1 cellular context compared by ENCODE assay signal in the genomic region with DNA sequence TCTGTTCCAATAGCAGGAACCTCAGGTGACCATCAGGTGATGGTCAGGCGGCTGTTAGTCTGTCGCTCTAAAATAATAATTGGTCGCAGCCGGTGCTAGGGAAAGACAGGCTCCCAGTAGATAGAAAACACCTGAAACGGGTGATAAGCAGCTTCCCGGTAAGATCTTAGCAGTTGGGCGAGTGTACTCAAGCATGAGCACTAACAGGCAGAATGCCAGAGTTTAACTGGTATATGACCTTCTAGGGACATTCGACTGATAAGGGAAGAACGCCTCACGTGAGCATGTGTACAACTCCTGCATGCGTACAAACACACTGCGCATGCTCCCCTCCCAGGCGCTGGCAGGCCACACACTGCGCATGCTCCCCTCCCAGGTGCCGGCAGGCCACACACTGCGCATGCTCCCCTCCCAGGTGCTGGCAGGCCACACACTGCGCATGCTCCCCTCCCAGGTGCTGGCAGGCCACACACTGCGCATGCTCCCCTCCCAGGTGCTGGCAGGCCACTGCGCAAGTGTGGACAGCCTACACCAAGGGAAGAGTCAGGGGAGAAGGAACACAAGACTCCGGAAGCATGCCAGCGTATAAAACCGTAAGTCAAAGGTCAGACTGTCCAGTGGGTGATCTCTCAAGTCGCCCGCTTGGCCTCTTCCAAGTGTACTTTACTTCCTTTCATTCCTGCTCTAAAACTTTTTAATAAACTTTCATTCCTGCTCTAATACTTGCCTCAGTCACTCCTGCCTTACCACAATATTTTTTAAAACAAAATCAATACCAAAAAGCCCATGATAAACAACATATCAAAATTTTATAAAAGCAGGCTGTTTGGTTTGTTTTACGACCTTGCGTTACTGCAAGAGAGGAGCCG.
TF ChIP-seq lines count a peak whose summit lies in the region.

No MANE protein-coding gene starts in this region.

TF ChIP-seq in HepG2, 621 proteins besides CTCF, POLR2A, EP300 and RAD21 (continued from another document and continues in another):
- TF ChIP-seq, protein P1, sequence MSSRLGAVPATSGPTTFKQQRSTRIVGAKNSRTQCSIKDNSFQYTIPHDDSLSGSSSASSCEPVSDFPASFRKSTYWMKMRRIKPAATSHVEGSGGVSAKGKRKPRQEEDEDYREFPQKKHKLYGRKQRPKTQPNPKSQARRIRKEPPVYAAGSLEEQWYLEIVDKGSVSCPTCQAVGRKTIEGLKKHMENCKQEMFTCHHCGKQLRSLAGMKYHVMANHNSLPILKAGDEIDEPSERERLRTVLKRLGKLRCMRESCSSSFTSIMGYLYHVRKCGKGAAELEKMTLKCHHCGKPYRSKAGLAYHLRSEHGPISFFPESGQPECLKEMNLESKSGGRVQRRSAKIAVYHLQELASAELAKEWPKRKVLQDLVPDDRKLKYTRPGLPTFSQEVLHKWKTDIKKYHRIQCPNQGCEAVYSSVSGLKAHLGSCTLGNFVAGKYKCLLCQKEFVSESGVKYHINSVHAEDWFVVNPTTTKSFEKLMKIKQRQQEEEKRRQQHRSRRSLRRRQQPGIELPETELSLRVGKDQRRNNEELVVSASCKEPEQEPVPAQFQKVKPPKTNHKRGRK (CRISPR knock-in tag; IDR thresholded peaks at IDR 0.05): no peak
- TF ChIP-seq TGIF2 (CRISPR knock-in tag; IDR thresholded peaks at IDR 0.05) (no peak), ZNF577 (CRISPR knock-in tag; IDR thresholded peaks at IDR 0.05; ENCODE audit: borderline replicate concordance, low read depth) (no peak), ZNF703 (CRISPR knock-in tag; IDR thresholded peaks at IDR 0.05; ENCODE audit: borderline replicate concordance) (no peak), CEBPG (CRISPR knock-in tag; IDR thresholded peaks at IDR 0.05) (peak; percentile 12; the same call in 1 of the 2 replicates), RORA (CRISPR knock-in tag; IDR thresholded peaks at IDR 0.05) (no peak), AHR (CRISPR knock-in tag; IDR thresholded peaks at IDR 0.05) (0 out of 2 replicates have a peak, but pooled peaks have one; percentile 65), NR2C2 (CRISPR knock-in tag; IDR thresholded peaks at IDR 0.05; ENCODE audit: borderline replicate concordance) (peak; percentile 92), ZBTB21 (CRISPR knock-in tag; IDR thresholded peaks at IDR 0.05) (no peak), KDM5A (IDR thresholded peaks at IDR 0.05; ENCODE audit: borderline replicate concordance, low read length) (no peak), ZSCAN29 (CRISPR knock-in tag; conservative IDR thresholded peaks at IDR 0.05) (0 out of 2 replicates have a peak, but pooled peaks have one; percentile 68), ZNF543 (CRISPR knock-in tag; IDR thresholded peaks at IDR 0.05) (no peak), ZNF788 (CRISPR knock-in tag; IDR thresholded peaks at IDR 0.05; ENCODE audit: borderline replicate concordance) (peak; percentile 58; the same call in 1 of the 2 replicates), ZNF552 (CRISPR knock-in tag; IDR thresholded peaks at IDR 0.05; ENCODE audit: borderline replicate concordance) (no peak; the same call in 1 of the 2 replicates), NFKB2 (CRISPR knock-in tag; IDR thresholded peaks at IDR 0.05; ENCODE audit: borderline replicate concordance) (no peak; the same call in 1 of the 2 replicates), NFYC (CRISPR knock-in tag; IDR thresholded peaks at IDR 0.05) (no peak; the same call in 1 of the 2 replicates), MATR3 (CRISPR knock-in tag; IDR thresholded peaks at IDR 0.05) (no peak), ZBTB20 (CRISPR knock-in tag; IDR thresholded peaks at IDR 0.05; ENCODE audit: borderline replicate concordance, low read depth) (0 out of 2 replicates have a peak, but pooled peaks have one; percentile 24), ZSCAN21 (CRISPR knock-in tag; IDR thresholded peaks at IDR 0.05; ENCODE audit: borderline replicate concordance) (no peak), ZNF333 (CRISPR knock-in tag; IDR thresholded peaks at IDR 0.05; ENCODE audit: borderline replicate concordance) (no peak), NAIF1 (CRISPR knock-in tag; IDR thresholded peaks at IDR 0.05; ENCODE audit: borderline replicate concordance) (no peak), SRF (IDR thresholded peaks at IDR 0.05; ENCODE audit: low read depth, low read length) (peak; percentile 78), KLF12 (CRISPR knock-in tag; IDR thresholded peaks at IDR 0.05; ENCODE audit: borderline replicate concordance) (no peak), NFATC3 (CRISPR knock-in tag; IDR thresholded peaks at IDR 0.05) (0 out of 2 replicates have a peak, but pooled peaks have one; percentile 3), REL (CRISPR knock-in tag; conservative IDR thresholded peaks at IDR 0.05) (no peak), ZNF451 (CRISPR knock-in tag; IDR thresholded peaks at IDR 0.05) (peak; percentile 85), THYN1 (CRISPR knock-in tag; IDR thresholded peaks at IDR 0.05; ENCODE audit: borderline replicate concordance, low read depth) (no peak), ZNF782 (CRISPR knock-in tag; IDR thresholded peaks at IDR 0.05; ENCODE audit: borderline replicate concordance) (no peak), STAG1 (CRISPR knock-in tag; IDR thresholded peaks at IDR 0.05) (no peak), MBD4 (IDR thresholded peaks at IDR 0.05; ENCODE audit: borderline replicate concordance, low read length) (no peak), ZNF484 (CRISPR knock-in tag; IDR thresholded peaks at IDR 0.05; ENCODE audit: borderline replicate concordance, low read depth) (no peak), ZNF292 (CRISPR knock-in tag; IDR thresholded peaks at IDR 0.05; ENCODE audit: borderline replicate concordance, low read depth) (no peak), ZNF781 (CRISPR knock-in tag; IDR thresholded peaks at IDR 0.05; ENCODE audit: borderline replicate concordance, not compliant biosample characterization) (peak; percentile 41)
- TF ChIP-seq, protein P2, sequence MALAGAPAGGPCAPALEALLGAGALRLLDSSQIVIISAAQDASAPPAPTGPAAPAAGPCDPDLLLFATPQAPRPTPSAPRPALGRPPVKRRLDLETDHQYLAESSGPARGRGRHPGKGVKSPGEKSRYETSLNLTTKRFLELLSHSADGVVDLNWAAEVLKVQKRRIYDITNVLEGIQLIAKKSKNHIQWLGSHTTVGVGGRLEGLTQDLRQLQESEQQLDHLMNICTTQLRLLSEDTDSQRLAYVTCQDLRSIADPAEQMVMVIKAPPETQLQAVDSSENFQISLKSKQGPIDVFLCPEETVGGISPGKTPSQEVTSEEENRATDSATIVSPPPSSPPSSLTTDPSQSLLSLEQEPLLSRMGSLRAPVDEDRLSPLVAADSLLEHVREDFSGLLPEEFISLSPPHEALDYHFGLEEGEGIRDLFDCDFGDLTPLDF (CRISPR knock-in tag; IDR thresholded peaks at IDR 0.05): no peak
- TF ChIP-seq, protein P3, sequence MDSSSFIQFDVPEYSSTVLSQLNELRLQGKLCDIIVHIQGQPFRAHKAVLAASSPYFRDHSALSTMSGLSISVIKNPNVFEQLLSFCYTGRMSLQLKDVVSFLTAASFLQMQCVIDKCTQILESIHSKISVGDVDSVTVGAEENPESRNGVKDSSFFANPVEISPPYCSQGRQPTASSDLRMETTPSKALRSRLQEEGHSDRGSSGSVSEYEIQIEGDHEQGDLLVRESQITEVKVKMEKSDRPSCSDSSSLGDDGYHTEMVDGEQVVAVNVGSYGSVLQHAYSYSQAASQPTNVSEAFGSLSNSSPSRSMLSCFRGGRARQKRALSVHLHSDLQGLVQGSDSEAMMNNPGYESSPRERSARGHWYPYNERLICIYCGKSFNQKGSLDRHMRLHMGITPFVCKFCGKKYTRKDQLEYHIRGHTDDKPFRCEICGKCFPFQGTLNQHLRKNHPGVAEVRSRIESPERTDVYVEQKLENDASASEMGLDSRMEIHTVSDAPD (CRISPR knock-in tag; IDR thresholded peaks at IDR 0.05): no peak
- TF ChIP-seq, protein P4, sequence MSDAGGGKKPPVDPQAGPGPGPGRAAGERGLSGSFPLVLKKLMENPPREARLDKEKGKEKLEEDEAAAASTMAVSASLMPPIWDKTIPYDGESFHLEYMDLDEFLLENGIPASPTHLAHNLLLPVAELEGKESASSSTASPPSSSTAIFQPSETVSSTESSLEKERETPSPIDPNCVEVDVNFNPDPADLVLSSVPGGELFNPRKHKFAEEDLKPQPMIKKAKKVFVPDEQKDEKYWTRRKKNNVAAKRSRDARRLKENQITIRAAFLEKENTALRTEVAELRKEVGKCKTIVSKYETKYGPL (CRISPR knock-in tag; IDR thresholded peaks at IDR 0.05): no peak
- TF ChIP-seq, protein P5, sequence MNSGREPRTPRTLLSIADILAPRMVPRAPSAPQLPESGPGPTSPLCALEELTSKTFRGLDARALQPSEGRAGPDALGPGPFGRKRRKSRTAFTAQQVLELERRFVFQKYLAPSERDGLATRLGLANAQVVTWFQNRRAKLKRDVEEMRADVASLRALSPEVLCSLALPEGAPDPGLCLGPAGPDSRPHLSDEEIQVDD (CRISPR knock-in tag; IDR thresholded peaks at IDR 0.05; ENCODE audit: borderline replicate concordance): no peak
- TF ChIP-seq, protein P6, sequence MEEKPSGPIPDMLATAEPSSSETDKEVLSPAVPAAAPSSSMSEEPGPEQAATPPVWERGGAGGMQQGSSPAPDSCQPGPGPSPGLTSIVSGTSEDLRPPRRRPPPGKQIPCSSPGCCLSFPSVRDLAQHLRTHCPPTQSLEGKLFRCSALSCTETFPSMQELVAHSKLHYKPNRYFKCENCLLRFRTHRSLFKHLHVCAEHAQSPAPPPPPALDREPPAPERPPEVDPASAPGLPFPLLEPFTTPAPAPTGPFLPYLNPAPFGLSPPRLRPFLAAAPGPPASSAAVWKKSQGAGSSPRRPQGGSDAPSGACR (CRISPR knock-in tag; IDR thresholded peaks at IDR 0.05): 0 out of 2 replicates have a peak, but pooled peaks have one; percentile 51
- TF ChIP-seq, protein P7, sequence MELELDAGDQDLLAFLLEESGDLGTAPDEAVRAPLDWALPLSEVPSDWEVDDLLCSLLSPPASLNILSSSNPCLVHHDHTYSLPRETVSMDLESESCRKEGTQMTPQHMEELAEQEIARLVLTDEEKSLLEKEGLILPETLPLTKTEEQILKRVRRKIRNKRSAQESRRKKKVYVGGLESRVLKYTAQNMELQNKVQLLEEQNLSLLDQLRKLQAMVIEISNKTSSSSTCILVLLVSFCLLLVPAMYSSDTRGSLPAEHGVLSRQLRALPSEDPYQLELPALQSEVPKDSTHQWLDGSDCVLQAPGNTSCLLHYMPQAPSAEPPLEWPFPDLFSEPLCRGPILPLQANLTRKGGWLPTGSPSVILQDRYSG (CRISPR knock-in tag; IDR thresholded peaks at IDR 0.05): no peak
- TF ChIP-seq, protein P8, sequence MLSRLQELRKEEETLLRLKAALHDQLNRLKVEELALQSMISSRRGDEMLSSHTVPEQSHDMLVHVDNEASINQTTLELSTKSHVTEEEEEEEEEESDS (CRISPR knock-in tag; IDR thresholded peaks at IDR 0.05; ENCODE audit: borderline replicate concordance): no peak
- TF ChIP-seq, protein P9, sequence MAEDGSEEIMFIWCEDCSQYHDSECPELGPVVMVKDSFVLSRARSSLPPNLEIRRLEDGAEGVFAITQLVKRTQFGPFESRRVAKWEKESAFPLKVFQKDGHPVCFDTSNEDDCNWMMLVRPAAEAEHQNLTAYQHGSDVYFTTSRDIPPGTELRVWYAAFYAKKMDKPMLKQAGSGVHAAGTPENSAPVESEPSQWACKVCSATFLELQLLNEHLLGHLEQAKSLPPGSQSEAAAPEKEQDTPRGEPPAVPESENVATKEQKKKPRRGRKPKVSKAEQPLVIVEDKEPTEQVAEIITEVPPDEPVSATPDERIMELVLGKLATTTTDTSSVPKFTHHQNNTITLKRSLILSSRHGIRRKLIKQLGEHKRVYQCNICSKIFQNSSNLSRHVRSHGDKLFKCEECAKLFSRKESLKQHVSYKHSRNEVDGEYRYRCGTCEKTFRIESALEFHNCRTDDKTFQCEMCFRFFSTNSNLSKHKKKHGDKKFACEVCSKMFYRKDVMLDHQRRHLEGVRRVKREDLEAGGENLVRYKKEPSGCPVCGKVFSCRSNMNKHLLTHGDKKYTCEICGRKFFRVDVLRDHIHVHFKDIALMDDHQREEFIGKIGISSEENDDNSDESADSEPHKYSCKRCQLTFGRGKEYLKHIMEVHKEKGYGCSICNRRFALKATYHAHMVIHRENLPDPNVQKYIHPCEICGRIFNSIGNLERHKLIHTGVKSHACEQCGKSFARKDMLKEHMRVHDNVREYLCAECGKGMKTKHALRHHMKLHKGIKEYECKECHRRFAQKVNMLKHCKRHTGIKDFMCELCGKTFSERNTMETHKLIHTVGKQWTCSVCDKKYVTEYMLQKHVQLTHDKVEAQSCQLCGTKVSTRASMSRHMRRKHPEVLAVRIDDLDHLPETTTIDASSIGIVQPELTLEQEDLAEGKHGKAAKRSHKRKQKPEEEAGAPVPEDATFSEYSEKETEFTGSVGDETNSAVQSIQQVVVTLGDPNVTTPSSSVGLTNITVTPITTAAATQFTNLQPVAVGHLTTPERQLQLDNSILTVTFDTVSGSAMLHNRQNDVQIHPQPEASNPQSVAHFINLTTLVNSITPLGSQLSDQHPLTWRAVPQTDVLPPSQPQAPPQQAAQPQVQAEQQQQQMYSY (CRISPR knock-in tag; IDR thresholded peaks at IDR 0.05): no peak
- TF ChIP-seq, protein P10, sequence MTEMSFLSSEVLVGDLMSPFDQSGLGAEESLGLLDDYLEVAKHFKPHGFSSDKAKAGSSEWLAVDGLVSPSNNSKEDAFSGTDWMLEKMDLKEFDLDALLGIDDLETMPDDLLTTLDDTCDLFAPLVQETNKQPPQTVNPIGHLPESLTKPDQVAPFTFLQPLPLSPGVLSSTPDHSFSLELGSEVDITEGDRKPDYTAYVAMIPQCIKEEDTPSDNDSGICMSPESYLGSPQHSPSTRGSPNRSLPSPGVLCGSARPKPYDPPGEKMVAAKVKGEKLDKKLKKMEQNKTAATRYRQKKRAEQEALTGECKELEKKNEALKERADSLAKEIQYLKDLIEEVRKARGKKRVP (CRISPR knock-in tag; IDR thresholded peaks at IDR 0.05): no peak
- TF ChIP-seq, protein P11, sequence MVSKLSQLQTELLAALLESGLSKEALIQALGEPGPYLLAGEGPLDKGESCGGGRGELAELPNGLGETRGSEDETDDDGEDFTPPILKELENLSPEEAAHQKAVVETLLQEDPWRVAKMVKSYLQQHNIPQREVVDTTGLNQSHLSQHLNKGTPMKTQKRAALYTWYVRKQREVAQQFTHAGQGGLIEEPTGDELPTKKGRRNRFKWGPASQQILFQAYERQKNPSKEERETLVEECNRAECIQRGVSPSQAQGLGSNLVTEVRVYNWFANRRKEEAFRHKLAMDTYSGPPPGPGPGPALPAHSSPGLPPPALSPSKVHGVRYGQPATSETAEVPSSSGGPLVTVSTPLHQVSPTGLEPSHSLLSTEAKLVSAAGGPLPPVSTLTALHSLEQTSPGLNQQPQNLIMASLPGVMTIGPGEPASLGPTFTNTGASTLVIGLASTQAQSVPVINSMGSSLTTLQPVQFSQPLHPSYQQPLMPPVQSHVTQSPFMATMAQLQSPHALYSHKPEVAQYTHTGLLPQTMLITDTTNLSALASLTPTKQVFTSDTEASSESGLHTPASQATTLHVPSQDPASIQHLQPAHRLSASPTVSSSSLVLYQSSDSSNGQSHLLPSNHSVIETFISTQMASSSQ (IDR thresholded peaks at IDR 0.05; ENCODE audit: low read depth): no peak
- TF ChIP-seq, protein P11 (CRISPR knock-in tag; IDR thresholded peaks at IDR 0.05; ENCODE audit: borderline replicate concordance): no peak; the same call in 1 of the 2 replicates
